10 cellular contexts compared by ENCODE assay signal in genomic region chr18:34947711-34948125, GRCh38.
A peak's percentile ranks its signal among the peaks of the same experiment; 100 is the strongest.
DNase-seq lines count a peak whose midpoint lies in the region; ATAC-seq, FAIRE-seq and TF ChIP-seq lines count a peak whose summit lies in the region.
"Had no signal": no experiment of that assay in that cellular context is flagged by ENCODE, and none has a peak within 500 bp of the region (broad histone marks: within the 10 kb centered on the region; RNA-seq: fewer than 3 reads in every experiment).

No MANE protein-coding gene starts in this region.

- H3K9me2 ChIP-seq in PC-9 (ENCODE audit: insufficient read depth) = no peaks in the 10 kb centered on the region

- H3K4me2 ChIP-seq in PC-9 = peak overlapping the region; percentile 34; the same call in 1 of the 2 replicates

- intact Hi-C loops in PC-9 (cut with micrococcal nuclease; ENCODE audit: unreplicated experiment) = no loop called here

- H3K27ac ChIP-seq in PC-9 = peak overlapping the region; percentile 64

- no TSS peak for BruUV-seq in PC-9 (replicated peaks; lab: Mats Ljungman, UMichigan)

- CTCF ChIA-PET in PC-9 (lab: Charles Lee) = no interaction called here

- no peaks in the 10 kb centered on the region for H3K36me3 ChIP-seq in PC-9 (ENCODE audit: low read depth)

- FAIRE-seq in H54 (lab: Jason Lieb, UNC) = no peak

- no peaks in the 10 kb centered on the region for H3K9me3 ChIP-seq in PC-9 (ENCODE audit: insufficient read depth, low read depth)

- no peak for ATAC-seq in HG03571 (IDR thresholded peaks at IDR 0.05; ENCODE audit: unreplicated experiment)
- ATAC-seq: activated CD8-positive, alpha-beta memory T cell treated with anti-CD3 and anti-CD28 coated beads, Interleukin-2, amount 10 ng/mL, durations not matched to agents 7 days and 5 days; right cardiac atrium had no signal

- no peak for TF ChIP-seq POLR2A in H54 (IDR thresholded peaks at IDR 0.05; ENCODE audit: low read depth, low read length)

- POLR2A ChIA-PET in PC-9 (lab: Charles Lee; ENCODE audit: unreplicated experiment) = no interaction called here

- TF ChIP-seq CTCF in PC-9 (conservative IDR thresholded peaks at IDR 0.05) = no peak
- TF ChIP-seq CTCF in fibroblast of pulmonary artery (IDR thresholded peaks at IDR 0.05; ENCODE audit: low read length, missing control alignments) = no peak

- DNase-seq in H54 (ENCODE audit: insufficient read length, low spot score) (peak; percentile 2), PC-9 (peak in 1 of 2 experiments; percentile 46), fibroblast of pulmonary artery (ENCODE audit: low read depth) (peak; percentile 39), renal cortical epithelial cell (ENCODE audit: low read depth) (peak; percentile 60), putamen (ENCODE audit: low spot score) (no peak), NCI-H2107 treated with DMSO at 0.1 percent for 48 hours (lab: John Stamatoyannopoulos, UW; ENCODE audit: unreplicated experiment) (no peak)
- DNase-seq: activated CD8-positive, alpha-beta memory T cell treated with anti-CD3 and anti-CD28 coated beads, Interleukin-2, amount 10 ng/mL, durations not matched to agents 7 days and 5 days; amniotic stem cell; right cardiac atrium had no signal

- H2AFZ ChIP-seq in PC-9 = 0 out of 2 replicates have a peak overlapping the region, but pooled peaks have one; percentile 1

- H4K20me1 ChIP-seq in PC-9 (ENCODE audit: insufficient read depth) = no peaks in the 10 kb centered on the region

- no peaks in the 10 kb centered on the region for H3K79me2 ChIP-seq in PC-9 (ENCODE audit: low read depth)

- no peaks in the 10 kb centered on the region for H3K27me3 ChIP-seq in PC-9 (ENCODE audit: insufficient read depth, low read depth)

- H3K4me1 ChIP-seq in PC-9 (replicated peaks; ENCODE audit: insufficient read depth) = peaks cover 11% of the 10 kb centered on the region

- H3F3A ChIP-seq in PC-9 (ENCODE audit: insufficient read depth, low read depth) = peaks cover 3% of the 10 kb centered on the region; the same call in 1 of the 2 replicates

- H3K4me3 ChIP-seq in PC-9 (no peak overlapping the region), fibroblast of pulmonary artery (replicated peaks; ENCODE audit: low read depth, low read length) (no peak overlapping the region)

Comparison
In these comparisons a context has a peak if more than half of its experiments do, and no peak if none do; other contexts are left out.
1. DNase-seq: peak in H54 (single experiment), fibroblast of pulmonary artery (single experiment) and renal cortical epithelial cell (single experiment); none in putamen (single experiment) and NCI-H2107 treated with DMSO at 0.1 percent for 48 hours (single experiment).